In genomic region chr12:92928962-92929915, GRCh38 we compare ENCODE assay signal across 1 cellular context.
TF ChIP-seq lines count a peak whose summit lies in the region.

Gene EEA1 (minus strand): TSS chr12:92929295. CDS start chr12:92929066, 229 bp downstream.

TF ChIP-seq in HepG2, 621 proteins besides CTCF, POLR2A, EP300 and RAD21 (continued from another document and continues in another):
- TF ChIP-seq ZNF710 (CRISPR knock-in tag; IDR thresholded peaks at IDR 0.05; ENCODE audit: borderline replicate concordance) (peak; percentile 71; the same call in 1 of the 2 replicates), ZNF563 (CRISPR knock-in tag; IDR thresholded peaks at IDR 0.05) (peak; percentile 89), SAFB2 (CRISPR knock-in tag; IDR thresholded peaks at IDR 0.05; ENCODE audit: borderline replicate concordance, low read depth) (peak; percentile 79), ZNF253 (CRISPR knock-in tag; IDR thresholded peaks at IDR 0.05; ENCODE audit: borderline replicate concordance) (no peak; the same call in 1 of the 2 replicates), ZNF280B (CRISPR knock-in tag; IDR thresholded peaks at IDR 0.05; ENCODE audit: borderline replicate concordance) (peak; percentile 92), MAFF (IDR thresholded peaks at IDR 0.05; ENCODE audit: low read depth, low read length) (peak; percentile 83), ATF7-NPFF (CRISPR knock-in tag; IDR thresholded peaks at IDR 0.05; ENCODE audit: low read depth) (peak; percentile 85), EHMT2 (IDR thresholded peaks at IDR 0.05; ENCODE audit: borderline replicate concordance, low read depth, low read length) (no peak), ZNF614 (CRISPR knock-in tag; IDR thresholded peaks at IDR 0.05; ENCODE audit: borderline replicate concordance) (peak; percentile 66; the same call in 1 of the 2 replicates), ZNF674 (CRISPR knock-in tag; IDR thresholded peaks at IDR 0.05; ENCODE audit: low read depth) (0 out of 2 replicates have a peak, but pooled peaks have one; percentile 58), PRPF4 (IDR thresholded peaks at IDR 0.05; ENCODE audit: low read depth, low read length, poor library complexity, severe bottlenecking) (no peak), ZNF768 (CRISPR knock-in tag; IDR thresholded peaks at IDR 0.05) (peak; percentile 84), KAT7 (CRISPR knock-in tag; IDR thresholded peaks at IDR 0.05; ENCODE audit: borderline replicate concordance) (peak; percentile 77; the same call in 1 of the 2 replicates), KLF6 (CRISPR knock-in tag; IDR thresholded peaks at IDR 0.05) (peak; percentile 92), CENPX (CRISPR knock-in tag; IDR thresholded peaks at IDR 0.05) (no peak), CC2D1A (CRISPR knock-in tag; IDR thresholded peaks at IDR 0.05) (no peak), TBX3 (IDR thresholded peaks at IDR 0.05; ENCODE audit: borderline replicate concordance) (no peak), NFIB (CRISPR knock-in tag; IDR thresholded peaks at IDR 0.05; ENCODE audit: borderline replicate concordance) (no peak), KIAA2018 (CRISPR knock-in tag; IDR thresholded peaks at IDR 0.05; ENCODE audit: borderline replicate concordance) (no peak), RARA (CRISPR knock-in tag; IDR thresholded peaks at IDR 0.05) (peak; percentile 56; the same call in 1 of the 2 replicates), TBX2 (CRISPR knock-in tag; IDR thresholded peaks at IDR 0.05; ENCODE audit: borderline replicate concordance) (peak; percentile 87; the same call in 1 of the 2 replicates), ZNF781 (CRISPR knock-in tag; IDR thresholded peaks at IDR 0.05; ENCODE audit: borderline replicate concordance, not compliant biosample characterization) (peak; percentile 97), ZNF83 (CRISPR knock-in tag; IDR thresholded peaks at IDR 0.05; ENCODE audit: borderline replicate concordance) (no peak; the same call in 1 of the 2 replicates), CBFB (CRISPR knock-in tag; IDR thresholded peaks at IDR 0.05) (peak; percentile 71; the same call in 1 of the 2 replicates), NR2F6 (IDR thresholded peaks at IDR 0.05) (no peak), NR2F6 (CRISPR knock-in tag; IDR thresholded peaks at IDR 0.05) (peak; percentile 28), SP1 (IDR thresholded peaks at IDR 0.05) (no peak), SP1 (CRISPR knock-in tag; IDR thresholded peaks at IDR 0.05) (peak; percentile 92), SNRNP70 (IDR thresholded peaks at IDR 0.05; ENCODE audit: low read depth, low read length) (no peak), ONECUT2 (CRISPR knock-in tag; IDR thresholded peaks at IDR 0.05) (no peak), ZBTB34 (CRISPR knock-in tag; IDR thresholded peaks at IDR 0.05) (no peak), MTF2 (CRISPR knock-in tag; IDR thresholded peaks at IDR 0.05; ENCODE audit: borderline replicate concordance) (no peak), FIP1L1 (IDR thresholded peaks at IDR 0.05; ENCODE audit: borderline replicate concordance, insufficient read depth, low read depth, low read length) (no peak), RFX1 (IDR thresholded peaks at IDR 0.05) (no peak), ELF4 (CRISPR knock-in tag; IDR thresholded peaks at IDR 0.05; ENCODE audit: borderline replicate concordance) (no peak; the same call in 1 of the 2 replicates), PRDM10 (CRISPR knock-in tag; IDR thresholded peaks at IDR 0.05; ENCODE audit: low read depth) (no peak), ZMYM4 (CRISPR knock-in tag; IDR thresholded peaks at IDR 0.05) (peak; percentile 96; the same call in 1 of the 2 replicates), ZFP62 (CRISPR knock-in tag; IDR thresholded peaks at IDR 0.05) (no peak), ZNF598 (CRISPR knock-in tag; IDR thresholded peaks at IDR 0.05; ENCODE audit: borderline replicate concordance) (peak; percentile 93; the same call in 1 of the 2 replicates)
- TF ChIP-seq, protein P1, sequence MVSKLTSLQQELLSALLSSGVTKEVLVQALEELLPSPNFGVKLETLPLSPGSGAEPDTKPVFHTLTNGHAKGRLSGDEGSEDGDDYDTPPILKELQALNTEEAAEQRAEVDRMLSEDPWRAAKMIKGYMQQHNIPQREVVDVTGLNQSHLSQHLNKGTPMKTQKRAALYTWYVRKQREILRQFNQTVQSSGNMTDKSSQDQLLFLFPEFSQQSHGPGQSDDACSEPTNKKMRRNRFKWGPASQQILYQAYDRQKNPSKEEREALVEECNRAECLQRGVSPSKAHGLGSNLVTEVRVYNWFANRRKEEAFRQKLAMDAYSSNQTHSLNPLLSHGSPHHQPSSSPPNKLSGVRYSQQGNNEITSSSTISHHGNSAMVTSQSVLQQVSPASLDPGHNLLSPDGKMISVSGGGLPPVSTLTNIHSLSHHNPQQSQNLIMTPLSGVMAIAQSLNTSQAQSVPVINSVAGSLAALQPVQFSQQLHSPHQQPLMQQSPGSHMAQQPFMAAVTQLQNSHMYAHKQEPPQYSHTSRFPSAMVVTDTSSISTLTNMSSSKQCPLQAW (CRISPR knock-in tag; IDR thresholded peaks at IDR 0.05), result 0 out of 2 replicates have a peak, but pooled peaks have one; percentile 62
- TF ChIP-seq, protein P2, sequence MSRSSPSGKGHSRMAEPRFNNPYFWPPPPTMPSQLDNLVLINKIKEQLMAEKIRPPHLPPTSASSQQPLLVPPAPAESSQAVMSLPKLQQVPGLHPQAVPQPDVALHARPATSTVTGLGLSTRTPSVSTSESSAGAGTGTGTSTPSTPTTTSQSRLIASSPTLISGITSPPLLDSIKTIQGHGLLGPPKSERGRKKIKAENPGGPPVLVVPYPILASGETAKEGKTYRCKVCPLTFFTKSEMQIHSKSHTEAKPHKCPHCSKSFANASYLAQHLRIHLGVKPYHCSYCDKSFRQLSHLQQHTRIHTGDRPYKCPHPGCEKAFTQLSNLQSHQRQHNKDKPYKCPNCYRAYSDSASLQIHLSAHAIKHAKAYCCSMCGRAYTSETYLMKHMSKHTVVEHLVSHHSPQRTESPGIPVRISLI (CRISPR knock-in tag; IDR thresholded peaks at IDR 0.05; ENCODE audit: borderline replicate concordance), result peak; percentile 7; the same call in 1 of the 2 replicates
- TF ChIP-seq, protein P3, sequence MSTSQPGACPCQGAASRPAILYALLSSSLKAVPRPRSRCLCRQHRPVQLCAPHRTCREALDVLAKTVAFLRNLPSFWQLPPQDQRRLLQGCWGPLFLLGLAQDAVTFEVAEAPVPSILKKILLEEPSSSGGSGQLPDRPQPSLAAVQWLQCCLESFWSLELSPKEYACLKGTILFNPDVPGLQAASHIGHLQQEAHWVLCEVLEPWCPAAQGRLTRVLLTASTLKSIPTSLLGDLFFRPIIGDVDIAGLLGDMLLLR (CRISPR knock-in tag; IDR thresholded peaks at IDR 0.05), result peak; percentile 92
